ENCODE assay signal across 1 cellular context in the genomic region with DNA sequence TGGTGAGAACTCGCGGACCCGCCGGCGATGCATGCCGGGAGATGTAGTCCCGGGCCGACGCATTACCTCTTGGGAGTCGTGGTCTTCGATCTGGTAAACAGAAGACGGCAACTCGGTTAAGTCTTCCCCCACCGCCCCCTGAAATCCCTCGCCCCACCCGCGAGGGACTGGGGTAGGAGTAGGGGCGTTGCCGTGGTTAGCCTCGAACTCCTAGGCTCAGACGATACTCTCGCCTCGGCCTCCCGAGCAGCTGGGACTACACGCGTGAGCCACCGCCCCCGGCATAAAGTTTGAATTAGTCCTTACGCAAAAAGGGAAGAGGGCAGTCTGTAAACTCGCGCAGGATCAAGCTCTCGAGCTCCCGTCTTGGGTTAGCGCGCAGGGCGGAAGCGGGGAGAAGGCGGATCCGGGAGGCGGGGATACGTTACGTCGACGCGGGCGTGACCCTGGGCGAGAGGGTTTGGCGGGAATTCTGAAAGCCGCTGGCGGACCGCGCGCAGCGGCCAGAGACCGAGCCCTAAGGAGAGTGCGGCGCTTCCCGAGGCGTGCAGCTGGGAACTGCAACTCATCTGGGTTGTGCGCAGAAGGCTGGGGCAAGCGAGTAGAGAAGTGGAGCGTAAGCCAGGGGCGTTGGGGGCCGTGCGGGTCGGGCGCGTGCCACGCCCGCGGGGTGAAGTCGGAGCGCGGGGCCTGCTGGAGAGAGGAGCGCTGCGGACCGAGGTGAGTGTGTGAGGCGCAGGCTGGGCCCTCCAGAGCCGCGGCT.
TF ChIP-seq lines count a peak whose summit lies in the region.

TSS of gene RAD51 (plus strand) at position 469 of the 763 bp plus-strand sequence. CDS start 3,585 bp downstream, outside the sequence.

TF ChIP-seq in HEK293, 187 proteins besides CTCF, POLR2A, EP300 and RAD21 (continued from another document and continues in another):
- TF ChIP-seq, protein P1, sequence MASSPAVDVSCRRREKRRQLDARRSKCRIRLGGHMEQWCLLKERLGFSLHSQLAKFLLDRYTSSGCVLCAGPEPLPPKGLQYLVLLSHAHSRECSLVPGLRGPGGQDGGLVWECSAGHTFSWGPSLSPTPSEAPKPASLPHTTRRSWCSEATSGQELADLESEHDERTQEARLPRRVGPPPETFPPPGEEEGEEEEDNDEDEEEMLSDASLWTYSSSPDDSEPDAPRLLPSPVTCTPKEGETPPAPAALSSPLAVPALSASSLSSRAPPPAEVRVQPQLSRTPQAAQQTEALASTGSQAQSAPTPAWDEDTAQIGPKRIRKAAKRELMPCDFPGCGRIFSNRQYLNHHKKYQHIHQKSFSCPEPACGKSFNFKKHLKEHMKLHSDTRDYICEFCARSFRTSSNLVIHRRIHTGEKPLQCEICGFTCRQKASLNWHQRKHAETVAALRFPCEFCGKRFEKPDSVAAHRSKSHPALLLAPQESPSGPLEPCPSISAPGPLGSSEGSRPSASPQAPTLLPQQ (tag by site-specific recombination; IDR thresholded peaks at IDR 0.05) = peak; percentile 80
- TF ChIP-seq, protein P2, sequence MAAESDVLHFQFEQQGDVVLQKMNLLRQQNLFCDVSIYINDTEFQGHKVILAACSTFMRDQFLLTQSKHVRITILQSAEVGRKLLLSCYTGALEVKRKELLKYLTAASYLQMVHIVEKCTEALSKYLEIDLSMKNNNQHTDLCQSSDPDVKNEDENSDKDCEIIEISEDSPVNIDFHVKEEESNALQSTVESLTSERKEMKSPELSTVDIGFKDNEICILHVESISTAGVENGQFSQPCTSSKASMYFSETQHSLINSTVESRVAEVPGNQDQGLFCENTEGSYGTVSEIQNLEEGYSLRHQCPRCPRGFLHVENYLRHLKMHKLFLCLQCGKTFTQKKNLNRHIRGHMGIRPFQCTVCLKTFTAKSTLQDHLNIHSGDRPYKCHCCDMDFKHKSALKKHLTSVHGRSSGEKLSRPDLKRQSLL (tag by site-specific recombination; IDR thresholded peaks at IDR 0.05) = no peak
- TF ChIP-seq ZNF701 (tag by site-specific recombination; IDR thresholded peaks at IDR 0.05) = no peak
- no peak for TF ChIP-seq ATF2 (tag by site-specific recombination; IDR thresholded peaks at IDR 0.05; ENCODE audit: low read depth)
- TF ChIP-seq GLIS2 (tag by site-specific recombination; IDR thresholded peaks at IDR 0.05) = peak; percentile 9; the same call in 1 of the 2 replicates
- TF ChIP-seq ZBTB10 (tag by site-specific recombination; IDR thresholded peaks at IDR 0.05) = peak; percentile 33; the same call in 1 of the 2 replicates
- no peak for TF ChIP-seq ZNF138 (tag by site-specific recombination; IDR thresholded peaks at IDR 0.05; ENCODE audit: borderline replicate concordance)
- TF ChIP-seq, protein P3, sequence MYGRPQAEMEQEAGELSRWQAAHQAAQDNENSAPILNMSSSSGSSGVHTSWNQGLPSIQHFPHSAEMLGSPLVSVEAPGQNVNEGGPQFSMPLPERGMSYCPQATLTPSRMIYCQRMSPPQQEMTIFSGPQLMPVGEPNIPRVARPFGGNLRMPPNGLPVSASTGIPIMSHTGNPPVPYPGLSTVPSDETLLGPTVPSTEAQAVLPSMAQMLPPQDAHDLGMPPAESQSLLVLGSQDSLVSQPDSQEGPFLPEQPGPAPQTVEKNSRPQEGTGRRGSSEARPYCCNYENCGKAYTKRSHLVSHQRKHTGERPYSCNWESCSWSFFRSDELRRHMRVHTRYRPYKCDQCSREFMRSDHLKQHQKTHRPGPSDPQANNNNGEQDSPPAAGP (tag by site-specific recombination; IDR thresholded peaks at IDR 0.05) = peak; percentile 84
- TF ChIP-seq ZNF2 (tag by site-specific recombination; IDR thresholded peaks at IDR 0.05) = peak; percentile 68; the same call in 1 of the 2 replicates
- TF ChIP-seq ZNF639 (tag by site-specific recombination; IDR thresholded peaks at IDR 0.05) = peak; percentile 11; the same call in 1 of the 2 replicates
- 0 out of 2 replicates have a peak, but pooled peaks have one; percentile 8 for TF ChIP-seq ZNF366 (tag by site-specific recombination; conservative IDR thresholded peaks at IDR 0.05)
- TF ChIP-seq GLIS1 (tag by site-specific recombination; IDR thresholded peaks at IDR 0.05) = 0 out of 2 replicates have a peak, but pooled peaks have one; percentile 29
- peak; percentile 41; the same call in 1 of the 2 replicates for TF ChIP-seq ZNF121 (tag by site-specific recombination; IDR thresholded peaks at IDR 0.05)
- TF ChIP-seq ZFP69B (tag by site-specific recombination; IDR thresholded peaks at IDR 0.05) = peak; percentile 64; the same call in 1 of the 2 replicates
- TF ChIP-seq ZBTB17 (tag by site-specific recombination; IDR thresholded peaks at IDR 0.05) = peak; percentile 82
- peak; percentile 77; the same call in 1 of the 2 replicates for TF ChIP-seq ZBTB1 (tag by site-specific recombination; IDR thresholded peaks at IDR 0.05)
- no peak for TF ChIP-seq ZNF677 (tag by site-specific recombination; IDR thresholded peaks at IDR 0.05)
- TF ChIP-seq ZNF391 (tag by site-specific recombination; IDR thresholded peaks at IDR 0.05; ENCODE audit: borderline replicate concordance, low read depth) = 0 out of 2 replicates have a peak, but pooled peaks have one; percentile 31
- peak; percentile 73; the same call in 1 of the 2 replicates for TF ChIP-seq ZEB2 (tag by site-specific recombination; IDR thresholded peaks at IDR 0.05)
- no peak for TF ChIP-seq ZNF558 (tag by site-specific recombination; IDR thresholded peaks at IDR 0.05)
- peak; percentile 98 for TF ChIP-seq ZNF501 (tag by site-specific recombination; IDR thresholded peaks at IDR 0.05)
- TF ChIP-seq ZSCAN30 (tag by site-specific recombination; IDR thresholded peaks at IDR 0.05) = peak; percentile 19; the same call in 1 of the 2 replicates
- TF ChIP-seq ZNF596 (tag by site-specific recombination; IDR thresholded peaks at IDR 0.05) = no peak; the same call in 1 of the 2 replicates
- peak; percentile 73 for TF ChIP-seq ZBTB8A (tag by site-specific recombination; IDR thresholded peaks at IDR 0.05)
- no peak for TF ChIP-seq ZNF623 (tag by site-specific recombination; IDR thresholded peaks at IDR 0.05)
- 0 out of 2 replicates have a peak, but pooled peaks have one; percentile 38 for TF ChIP-seq ZSCAN23 (tag by site-specific recombination; IDR thresholded peaks at IDR 0.05)
- TF ChIP-seq ZNF76 (tag by site-specific recombination; IDR thresholded peaks at IDR 0.05; ENCODE audit: borderline replicate concordance, low read depth) = peak; percentile 93
- peak; percentile 78 for TF ChIP-seq ZNF629 (tag by site-specific recombination; IDR thresholded peaks at IDR 0.05)
- TF ChIP-seq KLF16 (tag by site-specific recombination; IDR thresholded peaks at IDR 0.05) = peak; percentile 96
- TF ChIP-seq ZNF626 (tag by site-specific recombination; IDR thresholded peaks at IDR 0.05) = no peak
- peak; percentile 58 for TF ChIP-seq KLF10 (tag by site-specific recombination; IDR thresholded peaks at IDR 0.05)
- TF ChIP-seq ZNF239 (tag by site-specific recombination; IDR thresholded peaks at IDR 0.05) = 0 out of 2 replicates have a peak, but pooled peaks have one; percentile 26
- TF ChIP-seq ZNF843 (tag by site-specific recombination; IDR thresholded peaks at IDR 0.05) = peak; percentile 53; the same call in 1 of the 2 replicates
- peak; percentile 69; the same call in 1 of the 2 replicates for TF ChIP-seq ZBTB20 (tag by site-specific recombination; IDR thresholded peaks at IDR 0.05)
- TF ChIP-seq ZNF24 (tag by site-specific recombination; IDR thresholded peaks at IDR 0.05) = peak; percentile 47; the same call in 1 of the 2 replicates
- 0 out of 2 replicates have a peak, but pooled peaks have one; percentile 77 for TF ChIP-seq GLI4 (tag by site-specific recombination; IDR thresholded peaks at IDR 0.05)
- 0 out of 2 replicates have a peak, but pooled peaks have one; percentile 14 for TF ChIP-seq ZIC2 (tag by site-specific recombination; IDR thresholded peaks at IDR 0.05)
- peak; percentile 34; the same call in 1 of the 2 replicates for TF ChIP-seq ZBTB11 (tag by site-specific recombination; conservative IDR thresholded peaks at IDR 0.05; ENCODE audit: low read depth)
- TF ChIP-seq ZSCAN4 (tag by site-specific recombination; IDR thresholded peaks at IDR 0.05) = peak; percentile 11; the same call in 1 of the 2 replicates
- peak; percentile 72; the same call in 1 of the 2 replicates for TF ChIP-seq SP7 (tag by site-specific recombination; IDR thresholded peaks at IDR 0.05)
- no peak for TF ChIP-seq BCL6B (tag by site-specific recombination; IDR thresholded peaks at IDR 0.05)
- peak; percentile 49; the same call in 1 of the 2 replicates for TF ChIP-seq WT1 (tag by site-specific recombination; IDR thresholded peaks at IDR 0.05)
- TF ChIP-seq HOXD13 (CRISPR knock-in tag; IDR thresholded peaks at IDR 0.05; ENCODE audit: borderline replicate concordance) = no peak
- TF ChIP-seq ZBTB7A (tag by site-specific recombination; IDR thresholded peaks at IDR 0.05; ENCODE audit: low read depth) = no peak
- TF ChIP-seq ZNF600 (tag by site-specific recombination; IDR thresholded peaks at IDR 0.05) = peak; percentile 73
